38 cellular contexts compared by ENCODE assay signal in the genomic region with DNA sequence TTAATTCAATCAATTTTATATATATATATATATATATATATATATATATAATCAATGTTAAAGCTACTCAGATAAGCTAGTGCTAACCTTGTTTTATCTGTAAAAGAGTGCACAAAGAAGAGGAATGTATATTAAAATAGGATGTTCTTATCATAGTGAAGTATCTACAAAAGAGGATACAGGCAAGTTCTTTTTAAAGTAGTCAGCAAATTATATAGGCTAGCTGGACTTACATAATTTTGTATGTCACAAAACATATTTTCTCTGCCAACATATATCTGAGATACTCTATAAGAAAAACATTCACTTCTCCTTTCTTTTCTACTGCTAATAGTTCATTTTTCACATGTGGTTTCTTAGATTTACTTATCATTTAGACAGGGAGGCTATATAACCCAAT. TPM values are rescaled to one million over a fixed set of nuclear protein-coding genes. Genes with fewer than 3 reads are reported as not detected.
"Had no signal": no experiment of that assay in that cellular context is flagged by ENCODE, and none has a peak within 500 bp of the region (broad histone marks: within the 10 kb centered on the region; RNA-seq: fewer than 3 reads in every experiment).

No MANE protein-coding gene starts in this region.

- H3K27me3 ChIP-seq: MG63 had no signal

- H3K4me3 ChIP-seq: MG63 had no signal

- DNase-seq: Kasumi-1, MG63, MM.1S, MV-4-11, NCI-H1048, NCI-H1092, NCI-H1092 treated with DMSO at 0.1 percent for 48 hours, NCI-H1105, NCI-H1105 treated with DMSO at 0.1 percent for 48 hours, NCI-H1417, NCI-H1417 treated with DMSO at 0.1 percent for 48 hours, NCI-H1436, NCI-H1436 treated with DMSO at 0.1 percent for 48 hours, NCI-H146, NCI-H1694, NCI-H1694 treated with DMSO at 0.1 percent for 48 hours, NCI-H187, NCI-H187 treated with DMSO at 0.1 percent for 48 hours, NCI-H1930, NCI-H2029, NCI-H2029 treated with DMSO at 0.1 percent for 48 hours, NCI-H2081, NCI-H2081 treated with DMSO at 0.1 percent for 48 hours, NCI-H2107, NCI-H2171, NCI-H2171 treated with DMSO at 0.1 percent for 48 hours, NCI-H2227 treated with DMSO at 0.1 percent for 48 hours, NCI-H226, NCI-H345, NCI-H446, NCI-H446 treated with DMSO at 0.1 percent for 48 hours, NCI-H510A, NCI-H510A treated with DMSO at 0.1 percent for 48 hours, NCI-H524 had no signal

- H3K36me3 ChIP-seq: MG63 had no signal

- H3K9me3 ChIP-seq: MG63 had no signal

RNA-seq across cellular contexts. Expression of a gene that starts 39.9 kb away (rescaled TPM):
- total RNA-seq: LHCN-M2, M059J, MCF 10A, NCI-H460 had no signal
